ENCODE assay signal across 24 cellular contexts in genomic region chr18:34055227-34055626, GRCh38.
"Had no signal": no experiment of that assay in that cellular context is flagged by ENCODE, and none has a peak within 500 bp of the region (broad histone marks: within the 10 kb centered on the region; RNA-seq: fewer than 3 reads in every experiment).

No MANE protein-coding gene starts in this region.

- H3K4me3 ChIP-seq: colonic mucosa, coronary artery, dorsolateral prefrontal cortex, esophagus muscularis mucosa, esophagus squamous epithelium, gastrocnemius medialis, gastroesophageal sphincter, heart left ventricle, heart right ventricle had no signal

- FAIRE-seq: endothelial cell of umbilical vein had no signal

- DNase-seq: colonic mucosa; cortex of kidney; dermis blood vessel endothelial cell; dorsolateral prefrontal cortex; effector CD4-positive, alpha-beta T cell; effector CD8-positive, alpha-beta T cell; effector memory CD4-positive, alpha-beta T cell; effector memory CD8-positive, alpha-beta T cell; endodermal cell; erythroblast; esophagus squamous epithelium; foreskin fibroblast; foreskin keratinocyte; foreskin melanocyte; gastrocnemius medialis; glutamatergic neuron; head of caudate nucleus; heart left ventricle; heart right ventricle had no signal

- H3K27ac ChIP-seq: colonic mucosa, coronary artery, dorsolateral prefrontal cortex, epithelial cell of prostate, esophagus muscularis mucosa, esophagus squamous epithelium, foreskin keratinocyte, gastrocnemius medialis, gastroesophageal sphincter, heart left ventricle, heart right ventricle had no signal

- H3K9me3 ChIP-seq: colonic mucosa, esophagus squamous epithelium, gastrocnemius medialis had no signal

- H3K4me1 ChIP-seq: colonic mucosa, esophagus muscularis mucosa, esophagus squamous epithelium, foreskin keratinocyte, gastrocnemius medialis, gastroesophageal sphincter, heart left ventricle, heart right ventricle had no signal

- H3K36me3 ChIP-seq: colonic mucosa, esophagus muscularis mucosa, esophagus squamous epithelium, gastrocnemius medialis, gastroesophageal sphincter, heart left ventricle, heart right ventricle had no signal
